ENCODE assay signal across 16 cellular contexts in genomic region chr1:171798311-171798710, GRCh38. TPM values are rescaled to one million over a fixed set of nuclear protein-coding genes. Genes with fewer than 3 reads are reported as not detected.
"Had no signal": no experiment of that assay in that cellular context is flagged by ENCODE, and none has a peak within 500 bp of the region (broad histone marks: within the 10 kb centered on the region; RNA-seq: fewer than 3 reads in every experiment).

No MANE protein-coding gene starts in this region.

- H3K27ac Mint-ChIP-seq: stimulated activated memory B cell treated with anti-CD40 and anti-IgM and Interleukin-4, amounts not matched to agents 10 μg/mL and 1 μg/mL and 100 μg/mL, for 72 hours had no signal

- H3K27ac ChIP-seq: colonic mucosa, foreskin keratinocyte, hepatocyte, parathyroid adenoma, prostate gland, tibial artery, upper lobe of left lung, vagina had no signal

- H3K27me3 Mint-ChIP-seq: naive B cell; stimulated activated memory B cell treated with anti-CD40 and anti-IgM and Interleukin-4, amounts not matched to agents 10 μg/mL and 1 μg/mL and 100 μg/mL, for 72 hours had no signal

- H3K9me3 Mint-ChIP-seq: naive B cell; nephron progenitor cell; stimulated activated memory B cell treated with anti-CD40 and anti-IgM and Interleukin-4, amounts not matched to agents 10 μg/mL and 1 μg/mL and 100 μg/mL, for 72 hours had no signal

- H3K4me3 ChIP-seq: colonic mucosa, hepatocyte, prostate gland, smooth muscle cell, tibial artery, upper lobe of left lung, vagina had no signal

- H2AFZ ChIP-seq: hepatocyte, parathyroid adenoma had no signal

- H3K27me3 ChIP-seq: colonic mucosa, foreskin keratinocyte, hepatocyte, tibial artery, upper lobe of left lung, vagina had no signal

- H3K4me1 ChIP-seq: colonic mucosa, parathyroid adenoma, prostate gland, tibial artery had no signal

- H3K4me3 Mint-ChIP-seq: naive B cell; nephron progenitor cell; stimulated activated memory B cell treated with anti-CD40 and anti-IgM and Interleukin-4, amounts not matched to agents 10 μg/mL and 1 μg/mL and 100 μg/mL, for 72 hours had no signal

- ATAC-seq: foreskin keratinocyte; left colon; stimulated activated memory B cell treated with anti-CD40 and anti-IgM and Interleukin-4, amounts not matched to agents 10 μg/mL and 1 μg/mL and 100 μg/mL, for 72 hours had no signal

- H3K36me3 ChIP-seq: colonic mucosa, prostate gland had no signal

- H3K79me2 ChIP-seq: hepatocyte, parathyroid adenoma had no signal

- DNase-seq: colonic mucosa; dermis blood vessel endothelial cell; foreskin keratinocyte; left colon; naive B cell; nephron progenitor cell; stimulated activated CD4-positive, alpha-beta T cell treated with anti-CD3 and anti-CD28 coated beads, Interleukin-2, amount 100 ng/mL, for 48 hours; stimulated activated CD8-positive, alpha-beta memory T cell treated with anti-CD3 and anti-CD28 coated beads, Interleukin-4, amount 100 ng/mL, for 48 hours; tibial artery; upper lobe of left lung had no signal

- H3K4me2 ChIP-seq: hepatocyte, smooth muscle cell had no signal

RNA-seq across cellular contexts. Expression of gene DNM3, which starts 43.0 kb away (rescaled TPM):
- polyA plus RNA-seq: hepatocyte had no signal
